Comparison of ENCODE assay signal across 8 cellular contexts in genomic region chr16:4517812-4518211, GRCh38. TPM values are rescaled to one million over a fixed set of nuclear protein-coding genes. Genes with fewer than 3 reads are reported as not detected.
A peak's percentile ranks its signal among the peaks of the same experiment; 100 is the strongest.
DNase-seq lines count a peak whose midpoint lies in the region; ATAC-seq, FAIRE-seq and TF ChIP-seq lines count a peak whose summit lies in the region.

No MANE protein-coding gene starts in this region.

- no peaks in the 10 kb centered on the region for H4K20me1 ChIP-seq in PC-3 (ENCODE audit: low read length)

- TF ChIP-seq POLR2A in esophagus squamous epithelium (IDR thresholded peaks at IDR 0.05), result no peak

- TF ChIP-seq CTCF in AG04449 (IDR thresholded peaks at IDR 0.05; ENCODE audit: insufficient read depth, low read length, missing control alignments) (peak; percentile 59), PC-3 (conservative IDR thresholded peaks at IDR 0.05; ENCODE audit: low read depth, low read length) (peak; percentile 66), esophagus squamous epithelium (IDR thresholded peaks at IDR 0.05) (peak in 5 of 6 experiments; percentile 35 to 61 (median 41))

- H3F3A ChIP-seq in PC-3 (ENCODE audit: low read length, unreplicated experiment), result no peaks in the 10 kb centered on the region

- CTCF ChIA-PET in AG04449 (lab: Yijun Ruan, JAX) (interaction anchor here (0.5 to 3.9 kb wide), 13 partner anchors 10 to 438 kb away, joined by 3 to 51 read pairs (median 4); no protein-coding TSS in a partner anchor), PC-3 (lab: Charles Lee) (interaction anchor here (0.6 to 0.7 kb wide), 2 partner anchors 31 to 90 kb away, joined by 3 read pairs; no protein-coding TSS in a partner anchor)

- no peaks in the 10 kb centered on the region for H3K9me2 ChIP-seq in PC-3 (replicated peaks; ENCODE audit: low read length)

- no peak overlapping the region for H2AFZ ChIP-seq in PC-3 (ENCODE audit: low read length)

- no peak overlapping the region for H3K27ac ChIP-seq in PC-3 (ENCODE audit: low read length)
- H3K27ac ChIP-seq in esophagus squamous epithelium, result no peak overlapping the region

- H3K4me3 ChIP-seq in AG04449 (ENCODE audit: low read depth, low read length) (no peak overlapping the region), PC-3 (ENCODE audit: low read length) (no peak overlapping the region), esophagus squamous epithelium (no peak overlapping the region)

- POLR2A ChIA-PET in AG04449 (lab: Yijun Ruan, JAX), result no interaction called here
- POLR2A ChIA-PET in PC-3 (lab: Charles Lee; ENCODE audit: unreplicated experiment), result no interaction called here

- H3K9me3 ChIP-seq in PC-3 (ENCODE audit: low read length), result no peaks in the 10 kb centered on the region
- no peaks in the 10 kb centered on the region for H3K9me3 ChIP-seq in esophagus squamous epithelium

- no peak overlapping the region for H3K9ac ChIP-seq in PC-3 (ENCODE audit: low read length)

- H3K27me3 ChIP-seq in PC-3 (ENCODE audit: low read length), result no peaks in the 10 kb centered on the region
- H3K27me3 ChIP-seq in esophagus squamous epithelium, result no peaks in the 10 kb centered on the region

- ATAC-seq in PC-3 (peak; percentile 24; the same call in 1 of the 2 replicates), GM18907 (IDR thresholded peaks at IDR 0.05; ENCODE audit: unreplicated experiment) (no peak)

- H3K4me1 ChIP-seq in PC-3 (ENCODE audit: insufficient read depth, low read length) (no peaks in the 10 kb centered on the region), esophagus squamous epithelium (peaks cover 13 to 70% (median 38%) of the 10 kb centered on the region in 3 donors)

- WGBS in esophagus squamous epithelium, 2 donors, result 31 to 83% methylated on average over 2 to 3 of the region's 6 CpGs

- peak; percentile 18 for FAIRE-seq in GM18507 (lab: Jason Lieb, UNC)

- H3K79me2 ChIP-seq in PC-3 (ENCODE audit: low read length), result no peaks in the 10 kb centered on the region

- no peak overlapping the region for H3K4me2 ChIP-seq in PC-3 (ENCODE audit: low read length)

- no TSS peak for BruUV-seq in PC-3 (replicated peaks; lab: Mats Ljungman, UMichigan)

- H3K36me3 ChIP-seq in PC-3 (ENCODE audit: low read depth, low read length) (no peaks in the 10 kb centered on the region), esophagus squamous epithelium (peaks cover 0 to 28% (median 0%) of the 10 kb centered on the region in 3 donors)

- intact Hi-C loops in PC-3 (cut with micrococcal nuclease), result loop anchor here (2.0 kb wide), 1 partner anchor 67 kb away; no protein-coding TSS in a partner anchor
- intact Hi-C loops in esophagus squamous epithelium (cut with DNase I), result no loop called here

- no peak for DNase-seq in AG04449 (ENCODE audit: low read depth, low spot score)
- no peak for DNase-seq in GM18507 (ENCODE audit: extremely low spot score, insufficient read length, low read depth)
- DNase-seq in PC-3, result peak; percentile 22
- DNase-seq in esophagus squamous epithelium (lab: John Stamatoyannopoulos, UW), result no peak
- DNase-seq in renal cortical epithelial cell (ENCODE audit: low read depth), result peak; percentile 17
- DNase-seq in SW 1271 (lab: John Stamatoyannopoulos, UW), result no peak
- no peak for DNase-seq in ureter (ENCODE audit: low spot score)

RNA-seq across cellular contexts. Expression of gene CDIP1, which starts 20.8 kb away (rescaled TPM):
- total RNA-seq in PC-3 (2014; rRNA removed) (7.1 and 8.7 TPM in 2 replicates), esophagus squamous epithelium (10 to 100 TPM; 10.2 to 26.5 (median 16.5) TPM), renal cortical epithelial cell (9.6 and 27.4 TPM in 2 replicates), ureter (32.4 TPM)

RNA-seq across cellular contexts. Expression of gene C16orf96, which starts 38.3 kb away (rescaled TPM):
- total RNA-seq in PC-3 (2014; rRNA removed), result not detected in 2 replicates
- total RNA-seq in esophagus squamous epithelium, result under 1 TPM in 3 of 4 donors, not detected in 1; 0.04 to 0.19 (median 0.06) TPM
- total RNA-seq in renal cortical epithelial cell, result 0.10 TPM in 1 of 2 replicates, not detected in the other
- total RNA-seq in ureter, result not detected

RNA-seq across cellular contexts. Expression of gene HMOX2, which starts 41.6 kb away (rescaled TPM):
- total RNA-seq in PC-3 (2014; rRNA removed), result 86.9 and 88.1 TPM in 2 replicates
- 10 to 100 TPM; 46.9 to 94.0 (median 75.0) TPM for total RNA-seq in esophagus squamous epithelium
- total RNA-seq in renal cortical epithelial cell, result 71.0 and 97.9 TPM in 2 replicates
- total RNA-seq in ureter, result 44.2 TPM

RNA-seq across cellular contexts. Expression of gene NMRAL1, which starts 43.4 kb away (rescaled TPM):
- total RNA-seq in PC-3 (2014; rRNA removed) (92.6 and 119 TPM in 2 replicates), esophagus squamous epithelium (10 to 100 TPM; 25.4 to 55.5 (median 34.9) TPM), renal cortical epithelial cell (49.8 and 121 TPM in 2 replicates), ureter (54.5 TPM)

Comparison
In these comparisons a context has a peak if more than half of its experiments do, and no peak if none do; other contexts are left out.
1. DNase-seq: peak in PC-3 (single experiment) and renal cortical epithelial cell (single experiment); none in AG04449 (single experiment), GM18507 (single experiment), esophagus squamous epithelium (single experiment), SW 1271 (0 of 2) and ureter (single experiment).
2. Peak in every context shown above with its lines, with median percentiles within 50 percentile points of each other: CTCF ChIP-seq.